In genomic region chr2:233060500-233061006, GRCh38 we compare ENCODE assay signal across 10 cellular contexts. TPM values are rescaled to one million over a fixed set of nuclear protein-coding genes. Genes with fewer than 3 reads are reported as not detected.
DNase-seq lines count a peak whose midpoint lies in the region; ATAC-seq and TF ChIP-seq lines count a peak whose summit lies in the region.
"Had no signal": no experiment of that assay in that cellular context is flagged by ENCODE, and none has a peak within 500 bp of the region (broad histone marks: within the 10 kb centered on the region; RNA-seq: fewer than 3 reads in every experiment).

No MANE protein-coding gene starts in this region.

- 0 out of 2 replicates have a peak, but pooled peaks have one; percentile 13 for TF ChIP-seq CTCF in Loucy (conservative IDR thresholded peaks at IDR 0.05; ENCODE audit: low read length)
- no peak for TF ChIP-seq CTCF in gastroesophageal sphincter (IDR thresholded peaks at IDR 0.05)
- TF ChIP-seq CTCF in spleen (IDR thresholded peaks at IDR 0.05 in 8 of 11, conservative IDR thresholded peaks at IDR 0.05 in 3 of 11) = no peak
- TF ChIP-seq CTCF in chondrocyte (IDR thresholded peaks at IDR 0.05) = no peak

- H3K4me1 ChIP-seq in Loucy (ENCODE audit: insufficient read depth, low read length, poor library complexity, severe bottlenecking) = peaks cover 48% of the 10 kb centered on the region
- peaks cover 0 to 47% (median 3%) of the 10 kb centered on the region in 3 donors for H3K4me1 ChIP-seq in gastroesophageal sphincter
- peaks cover 40 to 74% (median 59%) of the 10 kb centered on the region in 6 donors for H3K4me1 ChIP-seq in spleen

- H3K27ac Mint-ChIP-seq in chondrocyte (ENCODE audit: unreplicated experiment) = no peak overlapping the region

- no peaks in the 10 kb centered on the region for H3K27me3 ChIP-seq in Loucy (ENCODE audit: insufficient read depth, low read length, poor library complexity, severe bottlenecking)
- H3K27me3 ChIP-seq in gastroesophageal sphincter = no peaks in the 10 kb centered on the region
- no peaks in the 10 kb centered on the region for H3K27me3 ChIP-seq in spleen (replicated peaks in 1 of 7)

- H3K27ac ChIP-seq in gastroesophageal sphincter (peak overlapping the region; percentile 27 to 77 (median 72)), spleen (peak overlapping the region; percentile 89 to 97 (median 94))

- H3K4me2 ChIP-seq in Loucy (ENCODE audit: low read depth, low read length, poor library complexity, severe bottlenecking) = peak overlapping the region; percentile 94

- H2AFZ ChIP-seq in Loucy (ENCODE audit: low read length) = peak overlapping the region; percentile 45

- H3F3A ChIP-seq in Loucy (ENCODE audit: low read depth) = no peaks in the 10 kb centered on the region

- H3K9ac ChIP-seq in Loucy (ENCODE audit: low read depth, low read length, poor library complexity, severe bottlenecking) = peak overlapping the region; percentile 98

- H3K79me2 ChIP-seq in Loucy (ENCODE audit: insufficient read depth, low read length) = peaks cover 53% of the 10 kb centered on the region

- no peaks in the 10 kb centered on the region for H3K9me3 Mint-ChIP-seq in chondrocyte (ENCODE audit: low read depth)

- peak; percentile 1 for ATAC-seq in GM18511 (IDR thresholded peaks at IDR 0.05; ENCODE audit: unreplicated experiment)
- ATAC-seq in gastroesophageal sphincter = peak; percentile 3
- ATAC-seq in HG02981 (IDR thresholded peaks at IDR 0.05; ENCODE audit: unreplicated experiment) = no peak

- peaks cover 9% of the 10 kb centered on the region for H3K4me1 Mint-ChIP-seq in chondrocyte (ENCODE audit: low read depth)

- no CpG with 5 or more reads among the region's 13 CpGs for WGBS in gastroesophageal sphincter (ENCODE audit: low coverage in 1 of 2), 2 donors
- 5 to 24% (median 11%) methylated on average over 7 to 13 of the region's 13 CpGs for WGBS in spleen, 5 donors

- TF ChIP-seq EP300 in gastroesophageal sphincter (IDR thresholded peaks at IDR 0.05) = no peak

- H4K20me1 ChIP-seq in Loucy (ENCODE audit: insufficient read depth, low read length, poor library complexity, severe bottlenecking) = peaks cover 48% of the 10 kb centered on the region

- H3K9me3 ChIP-seq in Loucy (ENCODE audit: insufficient read depth, low read depth, low read length) (no peaks in the 10 kb centered on the region), gastroesophageal sphincter (no peaks in the 10 kb centered on the region), spleen (no peaks in the 10 kb centered on the region)

- no peak overlapping the region for H3K4me3 Mint-ChIP-seq in chondrocyte (ENCODE audit: unreplicated experiment)

- intact Hi-C loops in spleen (cut with DNase I; ENCODE audit: low total_unique reads) = loop anchor here (10.0 kb wide), 1 partner anchor 64 kb away; no protein-coding TSS in a partner anchor

- in situ Hi-C loops in KBM-7 (cut with MboI; ENCODE audit: low pct_unique_long_range_greater_than_20kb, low sequenced_read_pairs) = no loop called here

- H3K36me3 Mint-ChIP-seq in chondrocyte (ENCODE audit: low read depth) = no peaks in the 10 kb centered on the region

- H3K36me3 ChIP-seq in Loucy (ENCODE audit: insufficient read depth, low read length) = peaks cover 3% of the 10 kb centered on the region; the same call in 1 of the 2 replicates
- no peaks in the 10 kb centered on the region for H3K36me3 ChIP-seq in gastroesophageal sphincter
- peaks cover 0 to 39% (median 6%) of the 10 kb centered on the region in 6 donors for H3K36me3 ChIP-seq in spleen

- no peak for TF ChIP-seq POLR2A in gastroesophageal sphincter (IDR thresholded peaks at IDR 0.05)
- no peak for TF ChIP-seq POLR2A in spleen (IDR thresholded peaks at IDR 0.05)

- no peaks in the 10 kb centered on the region for H3K9me2 ChIP-seq in Loucy (replicated peaks; ENCODE audit: low read depth, low read length)

- no peaks in the 10 kb centered on the region for H3K27me3 Mint-ChIP-seq in chondrocyte (ENCODE audit: low read depth)

- H3K4me3 ChIP-seq in Loucy (ENCODE audit: low read length, poor library complexity, severe bottlenecking) (peak overlapping the region; percentile 99), gastroesophageal sphincter (peak overlapping the region; percentile 20 to 50), spleen (peak overlapping the region; percentile 64 to 98 (median 84))

- DNase-seq in spleen = no peak
- no peak for DNase-seq in NCI-H526 treated with DMSO at 0.1 percent for 48 hours (lab: John Stamatoyannopoulos, UW)
- DNase-seq in chondrocyte (ENCODE audit: low spot score) = no peak
- DNase-seq in KBM-7 = no peak
- DNase-seq: NCI-H524, retina had no signal

RNA-seq across cellular contexts. Expression of gene INPP5D, which starts 0.4 kb away (rescaled TPM):
- 10 to 100 TPM in 2 of 4 donors, 1 to 10 TPM in 2; 6.5 to 12.4 (median 9.3) TPM for total RNA-seq in gastroesophageal sphincter
- 100 to 1,000 TPM; 172 to 246 (median 186) TPM for total RNA-seq in spleen
- polyA plus RNA-seq in spleen = 10 to 100 TPM; 71.1 to 97.8 (median 97.4) TPM
- total RNA-seq in chondrocyte = 0.20 to 0.48 TPM (median 0.21 TPM) in 3 replicates

RNA-seq across cellular contexts. Expression of gene NEU2, which starts 28.1 kb away (rescaled TPM):
- total RNA-seq in gastroesophageal sphincter (not detected), spleen (not detected), chondrocyte (not detected in 3 replicates)
- not detected for polyA plus RNA-seq in spleen

RNA-seq across cellular contexts. Expression of gene NGEF, which starts 47.5 kb away (rescaled TPM):
- total RNA-seq in gastroesophageal sphincter = under 1 TPM in 3 of 4 donors, not detected in 1; 0.40 to 0.49 (median 0.46) TPM
- total RNA-seq in spleen = under 1 TPM in 3 of 7 donors, not detected in 4; 0.23 to 0.79 (median 0.43) TPM
- polyA plus RNA-seq in spleen = under 1 TPM in 2 of 3 donors, not detected in 1; 0.26 to 0.45 TPM
- 0.10 to 0.46 TPM in 2 of 3 replicates, not detected in the other for total RNA-seq in chondrocyte

Comparison
In these comparisons a context has a peak if more than half of its experiments do, and no peak if none do; other contexts are left out.
1. H3K4me3 ChIP-seq: peak in every context shown above with its lines; median percentile 99 in Loucy; 84 in spleen; 35 in gastroesophageal sphincter.
2. RNA of gene INPP5D, which starts 0.4 kb away (total RNA-seq): 172 to 246 TPM in spleen; 6.5 to 12.4 TPM in gastroesophageal sphincter and 0.20 to 0.48 TPM in chondrocyte; every median in the first group is over 10 times any median in the second.